Comparison of ENCODE assay signal across 1 cellular context in genomic region chr10:30556189-30556588, GRCh38.
TF ChIP-seq lines count a peak whose summit lies in the region.

No MANE protein-coding gene starts in this region.

TF ChIP-seq in WTC11, 78 proteins besides CTCF, POLR2A, EP300 and RAD21:
- TF ChIP-seq OVOL2 (CRISPR knock-in tag; IDR thresholded peaks at IDR 0.05; ENCODE audit: borderline replicate concordance), result no peak
- no peak for TF ChIP-seq NFATC4 (CRISPR knock-in tag; IDR thresholded peaks at IDR 0.05)
- no peak for TF ChIP-seq ATF2 (CRISPR knock-in tag; IDR thresholded peaks at IDR 0.05; ENCODE audit: borderline replicate concordance, low read depth)
- TF ChIP-seq SMAD3 (CRISPR knock-in tag; IDR thresholded peaks at IDR 0.05; ENCODE audit: borderline replicate concordance), result no peak
- no peak for TF ChIP-seq FOXP4 (CRISPR knock-in tag; IDR thresholded peaks at IDR 0.05)
- no peak for TF ChIP-seq ZNF425 (CRISPR knock-in tag; conservative IDR thresholded peaks at IDR 0.05)
- TF ChIP-seq NFE2L1 (CRISPR knock-in tag; IDR thresholded peaks at IDR 0.05), result no peak
- no peak for TF ChIP-seq SP1 (CRISPR knock-in tag; conservative IDR thresholded peaks at IDR 0.05)
- no peak for TF ChIP-seq ZBTB21 (CRISPR knock-in tag; IDR thresholded peaks at IDR 0.05; ENCODE audit: borderline replicate concordance)
- no peak for TF ChIP-seq E2F4 (CRISPR knock-in tag; IDR thresholded peaks at IDR 0.05; ENCODE audit: borderline replicate concordance, low read depth)
- no peak for TF ChIP-seq AR (CRISPR knock-in tag; IDR thresholded peaks at IDR 0.05)
- no peak for TF ChIP-seq ZNF219 (CRISPR knock-in tag; IDR thresholded peaks at IDR 0.05; ENCODE audit: borderline replicate concordance)
- no peak for TF ChIP-seq NFYB (CRISPR knock-in tag; conservative IDR thresholded peaks at IDR 0.05; ENCODE audit: low read depth)
- TF ChIP-seq ZNF416 (CRISPR knock-in tag; IDR thresholded peaks at IDR 0.05), result no peak
- no peak for TF ChIP-seq ELF4 (CRISPR knock-in tag; IDR thresholded peaks at IDR 0.05; ENCODE audit: low read depth)
